1 cellular context compared by ENCODE assay signal in genomic region chr15:60478633-60479360, GRCh38.
A peak's percentile ranks its signal among the peaks of the same experiment; 100 is the strongest.
TF ChIP-seq lines count a peak whose summit lies in the region.

Gene ICE2 (minus strand): TSS chr15:60479142. CDS start chr15:60477977, 1,165 bp downstream.

TF ChIP-seq in H1, 55 proteins besides CTCF, POLR2A, EP300 and RAD21 (continued from another document):
- TF ChIP-seq SRF (IDR thresholded peaks at IDR 0.05; ENCODE audit: low read depth, low read length) (peak; percentile 58), CREB1 (IDR thresholded peaks at IDR 0.05) (peak; percentile 98), USF2 (IDR thresholded peaks at IDR 0.05; ENCODE audit: low read length) (no peak), CHD2 (IDR thresholded peaks at IDR 0.05; ENCODE audit: low read length) (0 out of 2 replicates have a peak, but pooled peaks have one; percentile 16), POLR2AphosphoS5 (IDR thresholded peaks at IDR 0.05; ENCODE audit: low read depth, low read length) (peak; percentile 98), EZH2 (IDR thresholded peaks at IDR 0.05; ENCODE audit: low read depth, low read length, severe bottlenecking) (no peak), SP1 (IDR thresholded peaks at IDR 0.05; ENCODE audit: low read depth, low read length) (peak; percentile 59; the same call in 1 of the 2 replicates), GTF2F1 (IDR thresholded peaks at IDR 0.05; ENCODE audit: borderline replicate concordance, low read depth, low read length) (peak; percentile 72; the same call in 1 of the 2 replicates), SP2 (IDR thresholded peaks at IDR 0.05; ENCODE audit: low read length) (no peak), TAF1 (IDR thresholded peaks at IDR 0.05; ENCODE audit: low read depth, low read length) (peak; percentile 94), FOSL1 (IDR thresholded peaks at IDR 0.05; ENCODE audit: insufficient read depth, low read depth, low read length) (no peak), RNF2 (IDR thresholded peaks at IDR 0.05; ENCODE audit: borderline replicate concordance, low read depth, low read length, missing control alignments, poor library complexity, severe bottlenecking) (no peak), MAFK (IDR thresholded peaks at IDR 0.05; ENCODE audit: low read depth, low read length) (no peak), ASH2L (IDR thresholded peaks at IDR 0.05; ENCODE audit: low read length) (peak; percentile 99), EGR1 (IDR thresholded peaks at IDR 0.05; ENCODE audit: borderline replicate concordance, low read depth, low read length) (0 out of 2 replicates have a peak, but pooled peaks have one; percentile 27), MAX (IDR thresholded peaks at IDR 0.05) (peak; percentile 85), BACH1 (IDR thresholded peaks at IDR 0.05; ENCODE audit: low read length) (peak; percentile 65; the same call in 1 of the 2 replicates)
